Comparison of ENCODE assay signal across 17 cellular contexts in genomic region chr16:4925791-4926190, GRCh38. TPM values are rescaled to one million over a fixed set of nuclear protein-coding genes. Genes with fewer than 3 reads are reported as not detected.
DNase-seq lines count a peak whose midpoint lies in the region; ATAC-seq and TF ChIP-seq lines count a peak whose summit lies in the region.
"Had no signal": no experiment of that assay in that cellular context is flagged by ENCODE, and none has a peak within 500 bp of the region (broad histone marks: within the 10 kb centered on the region; RNA-seq: fewer than 3 reads in every experiment).

No MANE protein-coding gene starts in this region.

- no peak for DNase-seq in HCT116 (ENCODE audit: low read depth, low spot score)
- DNase-seq in amniotic epithelial cell (ENCODE audit: low read depth): peak; percentile 42
- peak; percentile 51 for DNase-seq in fibroblast of villous mesenchyme (ENCODE audit: low read depth)
- DNase-seq in thyroid gland: no peak
- DNase-seq in T-helper 2 cell: no peak
- no peak for DNase-seq in NCI-H524 (lab: John Stamatoyannopoulos, UW)
- DNase-seq in stimulated activated naive CD4-positive, alpha-beta T cell (lab: John Stamatoyannopoulos, UW): no peak
- no peak for DNase-seq in right atrium auricular region (ENCODE audit: low spot score)
- DNase-seq: DMS79, KBM-7, MG63, NCI-H1105 treated with DMSO at 0.1 percent for 48 hours, NCI-H187 treated with DMSO at 0.1 percent for 48 hours, NCI-H446, NCI-H774 had no signal

- H3K36me3 ChIP-seq in HCT116 (ENCODE audit: control insufficient read depth in 1 of 2, insufficient read depth in 2 of 2, low read length in 2 of 2): peaks cover 0 to 13% of the 10 kb centered on the region in 2 experiments; a peak in 1 of 4 replicates
- H3K36me3 ChIP-seq in thyroid gland: no peaks in the 10 kb centered on the region
- H3K36me3 ChIP-seq in right atrium auricular region: no peaks in the 10 kb centered on the region
- H3K36me3 ChIP-seq: MG63 had no signal

- H3K27me3 ChIP-seq in HCT116 (ENCODE audit: insufficient read depth, low read length): no peaks in the 10 kb centered on the region
- H3K27me3 ChIP-seq in thyroid gland: no peaks in the 10 kb centered on the region
- H3K27me3 ChIP-seq in right atrium auricular region: no peaks in the 10 kb centered on the region
- H3K27me3 ChIP-seq: MG63 had no signal

- WGBS in thyroid gland, 2 donors: 71 to 91% methylated on average over 5 of the region's 5 CpGs

- POLR2A ChIA-PET in HCT116 (lab: Charles Lee): no interaction called here

- no peak for ATAC-seq in HCT116
- ATAC-seq: GM12878 had no signal

- no peaks in the 10 kb centered on the region; the same call in 1 of the 2 replicates for H3K79me2 ChIP-seq in HCT116 (ENCODE audit: insufficient read depth, low read length)

- no peak overlapping the region for H3K27ac ChIP-seq in HCT116 (ENCODE audit: low read depth, low read length)
- peak overlapping the region; percentile 83 to 90 (median 89) for H3K27ac ChIP-seq in thyroid gland
- H3K27ac ChIP-seq in right atrium auricular region: no peak overlapping the region
- H3K27ac ChIP-seq: HL-60 had no signal

- TF ChIP-seq RAD21 in HCT116 (IDR thresholded peaks at IDR 0.05; ENCODE audit: low read depth): no peak

- H3K4me1 ChIP-seq in HCT116 (ENCODE audit: control insufficient read depth in 1 of 2, insufficient read depth in 2 of 2, low read length in 2 of 2) (peaks cover 7 to 22% of the 10 kb centered on the region in 2 experiments; a peak in 3 of 4 replicates), thyroid gland (peaks cover 37 to 46% of the 10 kb centered on the region in 2 donors), right atrium auricular region (no peaks in the 10 kb centered on the region)

- H3K9ac ChIP-seq in HCT116 (ENCODE audit: low read length): no peak overlapping the region

- H2AFZ ChIP-seq in HCT116 (ENCODE audit: low read depth, low read length, poor library complexity, severe bottlenecking): no peak overlapping the region

- RAD21 ChIA-PET in HCT116 (lab: Charles Lee; ENCODE audit: low non-redundant PET in 1 of 2, low total read pairs in 2 of 2, uncharacterized antibody in 2 of 2, unreplicated experiment in 2 of 2): no interaction called here

- CTCF ChIA-PET in HCT116 (lab: Charles Lee): no interaction called here

- no peaks in the 10 kb centered on the region for H4K20me1 ChIP-seq in HCT116 (ENCODE audit: insufficient read depth)

- TF ChIP-seq POLR2A in HCT116 (IDR thresholded peaks at IDR 0.05; ENCODE audit: borderline replicate concordance, extremely low read depth, insufficient read depth, insufficient read length): no peak
- TF ChIP-seq POLR2A in thyroid gland (IDR thresholded peaks at IDR 0.05): no peak

- H3K4me2 ChIP-seq in HCT116 (ENCODE audit: low read length): peak overlapping the region; percentile 22; the same call in 1 of the 2 replicates

- TF ChIP-seq CTCF in HCT116 (IDR thresholded peaks at IDR 0.05 in 2 of 3, conservative IDR thresholded peaks at IDR 0.05 in 1 of 3; ENCODE audit: borderline replicate concordance in 1 of 3, insufficient read depth in 1 of 3, low read depth in 2 of 3, low read length in 2 of 3) (no peak), fibroblast of villous mesenchyme (IDR thresholded peaks at IDR 0.05; ENCODE audit: insufficient read depth, low read depth, low read length) (no peak), thyroid gland (IDR thresholded peaks at IDR 0.05) (no peak), right atrium auricular region (IDR thresholded peaks at IDR 0.05) (no peak)

- no TSS peak for BruUV-seq in HCT116 (replicated peaks; lab: Mats Ljungman, UMichigan)

- H3K9me3 ChIP-seq in HCT116 (ENCODE audit: control insufficient read depth in 1 of 2, insufficient read depth in 1 of 2, low read depth in 1 of 2, low read length in 2 of 2) (peaks cover 4 to 13% of the 10 kb centered on the region in 2 experiments; a peak in 2 of 4 replicates), thyroid gland (no peaks in the 10 kb centered on the region), right atrium auricular region (peaks cover 8 to 19% of the 10 kb centered on the region in 2 donors)

- no peaks in the 10 kb centered on the region for H3K9me2 ChIP-seq in HCT116 (ENCODE audit: insufficient read depth)

- intact Hi-C loops in HCT116 (cut with micrococcal nuclease): no loop called here
- intact Hi-C loops in thyroid gland (cut with DNase I): no loop called here

- H3K4me3 ChIP-seq in HCT116 (replicated peaks in 1 of 2; ENCODE audit: low read depth in 1 of 2, low read length in 2 of 2): no peak overlapping the region
- H3K4me3 ChIP-seq in fibroblast of villous mesenchyme (ENCODE audit: low read depth, low read length): no peak overlapping the region
- H3K4me3 ChIP-seq in thyroid gland (replicated peaks in 1 of 3): no peak overlapping the region
- no peak overlapping the region for H3K4me3 ChIP-seq in right atrium auricular region
- H3K4me3 ChIP-seq: GM12878, MG63 had no signal

TF ChIP-seq in HCT116, 20 proteins besides CTCF, POLR2A, EP300 and RAD21:
- TF ChIP-seq ZNF274 (IDR thresholded peaks at IDR 0.05; ENCODE audit: low read depth, low read length): no peak
- TF ChIP-seq CEBPB (IDR thresholded peaks at IDR 0.05; ENCODE audit: low read depth): no peak
- TF ChIP-seq CBX3 (IDR thresholded peaks at IDR 0.05; ENCODE audit: low read depth): no peak
- TF ChIP-seq YY1 (IDR thresholded peaks at IDR 0.05; ENCODE audit: extremely low read depth, insufficient replicate concordance, low read depth, low read length): no peak
- TF ChIP-seq, protein P1, sequence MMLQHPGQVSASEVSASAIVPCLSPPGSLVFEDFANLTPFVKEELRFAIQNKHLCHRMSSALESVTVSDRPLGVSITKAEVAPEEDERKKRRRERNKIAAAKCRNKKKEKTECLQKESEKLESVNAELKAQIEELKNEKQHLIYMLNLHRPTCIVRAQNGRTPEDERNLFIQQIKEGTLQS (IDR thresholded peaks at IDR 0.05): no peak
- TF ChIP-seq JUND (IDR thresholded peaks at IDR 0.05): no peak
- no peak for TF ChIP-seq SIN3A (IDR thresholded peaks at IDR 0.05; ENCODE audit: low read depth)
- TF ChIP-seq ZFX (IDR thresholded peaks at IDR 0.05): no peak
- no peak for TF ChIP-seq SRF (IDR thresholded peaks at IDR 0.05; ENCODE audit: low read depth)
- TF ChIP-seq, protein P2, sequence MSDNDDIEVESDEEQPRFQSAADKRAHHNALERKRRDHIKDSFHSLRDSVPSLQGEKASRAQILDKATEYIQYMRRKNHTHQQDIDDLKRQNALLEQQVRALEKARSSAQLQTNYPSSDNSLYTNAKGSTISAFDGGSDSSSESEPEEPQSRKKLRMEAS (IDR thresholded peaks at IDR 0.05): no peak
- TF ChIP-seq ZBTB33 (IDR thresholded peaks at IDR 0.05; ENCODE audit: extremely low read depth, insufficient replicate concordance, low read length): no peak
- no peak for TF ChIP-seq EGR1 (IDR thresholded peaks at IDR 0.05; ENCODE audit: low read depth)
- TF ChIP-seq ELF1 (IDR thresholded peaks at IDR 0.05; ENCODE audit: borderline replicate concordance, low read depth): no peak
- no peak for TF ChIP-seq SP1 (IDR thresholded peaks at IDR 0.05; ENCODE audit: low read depth)
- no peak for TF ChIP-seq EZH2 (IDR thresholded peaks at IDR 0.05)
- TF ChIP-seq POLR2AphosphoS5 (IDR thresholded peaks at IDR 0.05; ENCODE audit: low read depth, low read length): no peak
- no peak for TF ChIP-seq EZH2phosphoT487 (IDR thresholded peaks at IDR 0.05; ENCODE audit: borderline replicate concordance)
TF ChIP-seq in HCT116: peak in this region for 0.

RNA-seq across cellular contexts. Expression of gene PPL, which starts 11.2 kb away (rescaled TPM):
- total RNA-seq in HCT116 (2021; ENCODE audit: unreplicated experiment): 56.4 TPM
- 55.1 and 61.6 TPM in 2 replicates for polyA plus RNA-seq in HCT116 (2012)
- 0.32 and 0.86 TPM in 2 replicates for total RNA-seq in fibroblast of villous mesenchyme
- total RNA-seq in thyroid gland: 10 to 100 TPM; 55.5 to 84.9 (median 72.0) TPM
- total RNA-seq in right atrium auricular region: 10 to 100 TPM in 1 of 2 donors, 1 to 10 TPM in 1; 7.5 to 17.1 TPM

RNA-seq across cellular contexts. Expression of gene SEC14L5, which starts 32.3 kb away (rescaled TPM):
- 0.27 TPM for total RNA-seq in HCT116 (2021; ENCODE audit: unreplicated experiment)
- polyA plus RNA-seq in HCT116 (2012): 0.17 and 0.20 TPM in 2 replicates
- under 0.01 TPM in 1 of 2 replicates, not detected in the other for total RNA-seq in fibroblast of villous mesenchyme
- under 1 TPM; 0.11 to 0.33 (median 0.21) TPM for total RNA-seq in thyroid gland
- 1 to 10 TPM in 1 of 2 donors, under 1 TPM in 1; 0.28 to 2.0 TPM for total RNA-seq in right atrium auricular region
- total RNA-seq: GM12878 had no signal

Comparison
In these comparisons a context has a peak if more than half of its experiments do, and no peak if none do; other contexts are left out.
1. DNase-seq: peak in amniotic epithelial cell (single experiment) and fibroblast of villous mesenchyme (single experiment); none in HCT116 (single experiment), thyroid gland (0 of 2), T-helper 2 cell (0 of 5), NCI-H524 (0 of 2), stimulated activated naive CD4-positive, alpha-beta T cell (0 of 6) and right atrium auricular region (single experiment).
2. H3K27ac ChIP-seq: peak in thyroid gland (3 of 3); none in HCT116 (single experiment) and right atrium auricular region (0 of 2).